In the genomic region with DNA sequence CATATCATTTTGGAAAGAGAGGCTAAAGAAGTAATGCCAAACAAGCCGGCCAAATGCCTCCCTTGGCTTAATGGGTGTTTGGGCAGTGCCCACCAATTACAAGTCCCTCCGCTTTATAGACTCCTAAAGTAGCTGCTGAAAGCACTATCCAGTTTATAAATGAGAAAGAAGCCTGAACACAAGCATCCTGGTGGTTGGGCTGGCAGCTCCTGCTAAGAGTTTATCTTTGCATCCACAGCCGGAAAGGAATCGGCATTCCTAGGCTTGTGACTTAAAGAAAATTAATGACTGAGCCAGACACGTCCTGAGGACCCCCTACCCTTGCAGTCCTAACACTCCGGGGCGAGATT, we compare ENCODE assay signal across 17 cellular contexts. TPM values are rescaled to one million over a fixed set of nuclear protein-coding genes. Genes with fewer than 3 reads are reported as not detected.
A peak's percentile ranks its signal among the peaks of the same experiment; 100 is the strongest.
DNase-seq lines count a peak whose midpoint lies in the region; ATAC-seq and TF ChIP-seq lines count a peak whose summit lies in the region.
"Had no signal": no experiment of that assay in that cellular context is flagged by ENCODE, and none has a peak within 500 bp of the region (broad histone marks: within the 10 kb centered on the region; RNA-seq: fewer than 3 reads in every experiment).

No MANE protein-coding gene starts in this region.

- H3K27me3 ChIP-seq in colonic mucosa (peaks cover 60% of the 10 kb centered on the region), sigmoid colon (no peaks in the 10 kb centered on the region), upper lobe of right lung (peaks cover 86% of the 10 kb centered on the region)

- no peaks in the 10 kb centered on the region for H3K36me3 ChIP-seq in HEK293 (ENCODE audit: control insufficient read depth in 2 of 2, insufficient read depth in 1 of 2, low read length in 2 of 2)
- no peaks in the 10 kb centered on the region for H3K36me3 ChIP-seq in colonic mucosa
- H3K36me3 ChIP-seq in mesodermal cell (ENCODE audit: control insufficient read depth, insufficient read depth, low read length) = no peaks in the 10 kb centered on the region
- H3K36me3 ChIP-seq in sigmoid colon = no peaks in the 10 kb centered on the region
- no peaks in the 10 kb centered on the region for H3K36me3 ChIP-seq in upper lobe of right lung

- no peak for DNase-seq in colonic mucosa
- DNase-seq in sigmoid colon = no peak
- no peak for DNase-seq in upper lobe of right lung
- no peak for DNase-seq in anterior cingulate cortex (lab: John Stamatoyannopoulos, UW)
- DNase-seq: C1 segment of cervical spinal cord, NCI-H2029 treated with DMSO at 0.1 percent for 48 hours, NCI-H510A treated with DMSO at 0.1 percent for 48 hours, SHP77 treated with DMSO at 0.1 percent for 48 hours had no signal

- TF ChIP-seq POLR2A in sigmoid colon (IDR thresholded peaks at IDR 0.05) = no peak
- no peak for TF ChIP-seq POLR2A in GM18505 (IDR thresholded peaks at IDR 0.05; ENCODE audit: borderline replicate concordance, extremely low read depth, insufficient read depth, insufficient read length)

- POLR2A ChIA-PET in HEK293 (lab: Yijun Ruan, JAX) = no interaction called here

- H3K4me1 ChIP-seq in HEK293 (ENCODE audit: control insufficient read depth, insufficient read depth, low read length) (peaks cover 18% of the 10 kb centered on the region), colonic mucosa (peaks cover 8% of the 10 kb centered on the region), mesodermal cell (ENCODE audit: control insufficient read depth, insufficient read depth, low read length, poor library complexity, severe bottlenecking) (peaks cover 41% of the 10 kb centered on the region), sigmoid colon (peaks cover 0 to 54% (median 45%) of the 10 kb centered on the region in 4 donors), upper lobe of right lung (peaks cover 7% of the 10 kb centered on the region)

- WGBS in mesodermal cell (ENCODE audit: insufficient coverage in 2 of 2), 2 experiments = 14 to 25% methylated on average over 4 to 6 of the region's 7 CpGs
- 14 to 33% methylated on average over 7 of the region's 7 CpGs for WGBS in sigmoid colon, 2 donors

- TF ChIP-seq EP300 in sigmoid colon (IDR thresholded peaks at IDR 0.05) = no peak

- H3K27ac ChIP-seq in HEK293 (ENCODE audit: extremely low read depth, low read depth, low read length) (peak overlapping the region; percentile 96), colonic mucosa (peak overlapping the region; percentile 66), mesodermal cell (ENCODE audit: low read depth, low read length, severe bottlenecking) (peak overlapping the region; percentile 71), sigmoid colon (peak overlapping the region in 3 of 4 donors; percentile 94 to 95 (median 94)), upper lobe of right lung (no peak overlapping the region)
- H3K27ac ChIP-seq: HL-60 had no signal

- H3K9me3 ChIP-seq in HEK293 (ENCODE audit: control insufficient read depth, insufficient read depth, low read depth, low read length) = no peaks in the 10 kb centered on the region
- H3K9me3 ChIP-seq in colonic mucosa = no peaks in the 10 kb centered on the region
- no peaks in the 10 kb centered on the region for H3K9me3 ChIP-seq in mesodermal cell (ENCODE audit: control insufficient read depth, low read length)
- H3K9me3 ChIP-seq in sigmoid colon = no peaks in the 10 kb centered on the region
- H3K9me3 ChIP-seq in upper lobe of right lung = no peaks in the 10 kb centered on the region

- TF ChIP-seq CTCF in HEK293 (tag by site-specific recombination; IDR thresholded peaks at IDR 0.05) (no peak), colonic mucosa (IDR thresholded peaks at IDR 0.05) (no peak), sigmoid colon (IDR thresholded peaks at IDR 0.05) (no peak), upper lobe of right lung (IDR thresholded peaks at IDR 0.05) (no peak)

- intact Hi-C loops in colonic mucosa (cut with DNase I) = no loop called here
- intact Hi-C loops in sigmoid colon (cut with DNase I) = no loop called here
- intact Hi-C loops in upper lobe of right lung (cut with DNase I) = no loop called here

- H3K9ac ChIP-seq in colonic mucosa (ENCODE audit: low read depth in 2 of 2, low read length in 2 of 2) = peak overlapping the region in 1 of 2 donors; percentile 58

- CTCF ChIA-PET in HEK293 (lab: Yijun Ruan, JAX) = interaction anchor here (0.7 kb wide), 1 partner anchor 256 kb away, joined by 3 read pairs; no protein-coding TSS in a partner anchor

- ATAC-seq in GM18505 (IDR thresholded peaks at IDR 0.05; ENCODE audit: unreplicated experiment) = no peak
- ATAC-seq in GM19455 (IDR thresholded peaks at IDR 0.05; ENCODE audit: unreplicated experiment) = no peak
- no peak for ATAC-seq in upper lobe of right lung
- ATAC-seq: GM12878, K562 had no signal

- H3K4me3 ChIP-seq in HEK293 (ENCODE audit: low read depth, low read length) = no peak overlapping the region
- H3K4me3 ChIP-seq in colonic mucosa = no peak overlapping the region
- peak overlapping the region; percentile 11 for H3K4me3 ChIP-seq in mesodermal cell (ENCODE audit: extremely low read depth, insufficient read depth, low read length, poor library complexity, severe bottlenecking)
- peak overlapping the region; percentile 25 to 51 (median 46) for H3K4me3 ChIP-seq in sigmoid colon
- no peak overlapping the region for H3K4me3 ChIP-seq in upper lobe of right lung
- H3K4me3 ChIP-seq: GM12878, K562 had no signal

TF ChIP-seq in HEK293, 187 proteins besides CTCF, POLR2A, EP300 and RAD21:
- TF ChIP-seq ZBTB48 (tag by site-specific recombination; IDR thresholded peaks at IDR 0.05) = no peak
- TF ChIP-seq, protein P1, sequence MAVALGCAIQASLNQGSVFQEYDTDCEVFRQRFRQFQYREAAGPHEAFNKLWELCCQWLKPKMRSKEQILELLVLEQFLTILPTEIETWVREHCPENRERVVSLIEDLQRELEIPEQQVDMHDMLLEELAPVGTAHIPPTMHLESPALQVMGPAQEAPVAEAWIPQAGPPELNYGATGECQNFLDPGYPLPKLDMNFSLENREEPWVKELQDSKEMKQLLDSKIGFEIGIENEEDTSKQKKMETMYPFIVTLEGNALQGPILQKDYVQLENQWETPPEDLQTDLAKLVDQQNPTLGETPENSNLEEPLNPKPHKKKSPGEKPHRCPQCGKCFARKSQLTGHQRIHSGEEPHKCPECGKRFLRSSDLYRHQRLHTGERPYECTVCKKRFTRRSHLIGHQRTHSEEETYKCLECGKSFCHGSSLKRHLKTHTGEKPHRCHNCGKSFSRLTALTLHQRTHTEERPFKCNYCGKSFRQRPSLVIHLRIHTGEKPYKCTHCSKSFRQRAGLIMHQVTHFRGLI (tag by site-specific recombination; IDR thresholded peaks at IDR 0.05) = peak; percentile 99
- TF ChIP-seq, protein P2, sequence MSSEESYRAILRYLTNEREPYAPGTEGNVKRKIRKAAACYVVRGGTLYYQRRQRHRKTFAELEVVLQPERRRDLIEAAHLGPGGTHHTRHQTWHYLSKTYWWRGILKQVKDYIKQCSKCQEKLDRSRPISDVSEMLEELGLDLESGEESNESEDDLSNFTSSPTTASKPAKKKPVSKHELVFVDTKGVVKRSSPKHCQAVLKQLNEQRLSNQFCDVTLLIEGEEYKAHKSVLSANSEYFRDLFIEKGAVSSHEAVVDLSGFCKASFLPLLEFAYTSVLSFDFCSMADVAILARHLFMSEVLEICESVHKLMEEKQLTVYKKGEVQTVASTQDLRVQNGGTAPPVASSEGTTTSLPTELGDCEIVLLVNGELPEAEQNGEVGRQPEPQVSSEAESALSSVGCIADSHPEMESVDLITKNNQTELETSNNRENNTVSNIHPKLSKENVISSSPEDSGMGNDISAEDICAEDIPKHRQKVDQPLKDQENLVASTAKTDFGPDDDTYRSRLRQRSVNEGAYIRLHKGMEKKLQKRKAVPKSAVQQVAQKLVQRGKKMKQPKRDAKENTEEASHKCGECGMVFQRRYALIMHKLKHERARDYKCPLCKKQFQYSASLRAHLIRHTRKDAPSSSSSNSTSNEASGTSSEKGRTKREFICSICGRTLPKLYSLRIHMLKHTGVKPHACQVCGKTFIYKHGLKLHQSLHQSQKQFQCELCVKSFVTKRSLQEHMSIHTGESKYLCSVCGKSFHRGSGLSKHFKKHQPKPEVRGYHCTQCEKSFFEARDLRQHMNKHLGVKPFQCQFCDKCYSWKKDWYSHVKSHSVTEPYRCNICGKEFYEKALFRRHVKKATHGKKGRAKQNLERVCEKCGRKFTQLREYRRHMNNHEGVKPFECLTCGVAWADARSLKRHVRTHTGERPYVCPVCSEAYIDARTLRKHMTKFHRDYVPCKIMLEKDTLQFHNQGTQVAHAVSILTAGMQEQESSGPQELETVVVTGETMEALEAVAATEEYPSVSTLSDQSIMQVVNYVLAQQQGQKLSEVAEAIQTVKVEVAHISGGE (tag by site-specific recombination; conservative IDR thresholded peaks at IDR 0.05; ENCODE audit: low read depth) = 0 out of 2 replicates have a peak, but pooled peaks have one; percentile 31

RNA-seq across cellular contexts. Expression of a gene that starts 13.1 kb away (rescaled TPM):
- total RNA-seq in colonic mucosa (1 to 10 TPM; 5.4 to 7.9 TPM), sigmoid colon (10 to 100 TPM; 32.4 to 49.9 (median 34.1) TPM), upper lobe of right lung (0.26 TPM)
- 0.41 TPM for polyA plus RNA-seq in mesodermal cell (2013, experiment 1 of 2)
- polyA plus RNA-seq in mesodermal cell (2013, experiment 2 of 2) = 0.61 TPM
- 1 to 10 TPM; 5.8 to 8.9 (median 7.2) TPM for polyA plus RNA-seq in sigmoid colon
- total RNA-seq: A673, GM12878, H7, K562 had no signal
- polyA plus RNA-seq: GM12878, K562 had no signal

Comparison
In these comparisons a context has a peak if more than half of its experiments do, and no peak if none do; other contexts are left out.
1. H3K4me3 ChIP-seq: peak in mesodermal cell (single experiment) and sigmoid colon (4 of 4); none in HEK293 (single experiment), colonic mucosa (single experiment) and upper lobe of right lung (single experiment).